ENCODE assay signal across 14 cellular contexts in the genomic region with DNA sequence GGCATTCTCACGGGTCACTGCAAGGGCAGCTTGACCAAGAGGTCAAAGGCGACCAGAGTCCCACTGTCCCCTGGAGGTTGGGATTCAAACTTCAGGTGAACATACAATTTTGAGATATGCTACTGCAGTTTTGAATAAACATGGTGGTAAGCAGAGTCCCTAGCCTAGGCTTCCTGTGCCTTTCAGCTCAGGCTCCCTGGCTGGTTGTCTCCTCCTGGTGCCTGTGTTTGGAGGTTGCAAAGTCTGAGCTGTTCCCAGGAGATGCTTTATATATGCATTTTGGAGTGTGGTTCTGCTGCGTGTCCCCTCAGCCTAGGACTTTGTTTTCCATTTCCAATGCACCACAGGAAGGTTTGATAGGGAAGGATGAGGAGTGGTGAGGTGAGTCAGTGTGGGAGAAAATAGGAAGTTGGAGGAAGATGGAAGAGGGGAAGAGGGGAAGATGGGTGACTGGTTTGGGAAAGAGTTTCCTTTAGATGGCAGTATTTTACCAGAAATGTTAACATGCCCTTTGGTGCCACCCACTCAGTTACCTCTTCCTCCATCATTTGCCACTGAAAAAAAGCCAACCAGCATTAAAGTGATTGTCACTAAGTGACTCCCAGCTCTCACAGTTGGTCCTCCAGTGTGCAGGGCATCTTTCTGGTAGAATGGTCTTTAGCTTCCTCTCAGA.
DNase-seq lines count a peak whose midpoint lies in the region; ATAC-seq, FAIRE-seq and TF ChIP-seq lines count a peak whose summit lies in the region.
"Had no signal": no experiment of that assay in that cellular context is flagged by ENCODE, and none has a peak within 500 bp of the region (broad histone marks: within the 10 kb centered on the region; RNA-seq: fewer than 3 reads in every experiment).

No MANE protein-coding gene starts in this region.

- TF ChIP-seq RAD21 in HepG2 (CRISPR knock-in tag; IDR thresholded peaks at IDR 0.05): no peak

- H3K9me2 ChIP-seq in Karpas-422 (replicated peaks; ENCODE audit: insufficient read depth, low read length) (no peaks in the 10 kb centered on the region), OCI-LY1 (ENCODE audit: low read depth, low read length) (no peaks in the 10 kb centered on the region)

- no peaks in the 10 kb centered on the region for H3F3A ChIP-seq in OCI-LY1 (ENCODE audit: insufficient read depth, low read length)

- BruUV-seq in HepG2 (replicated peaks; lab: Mats Ljungman, UMichigan): no TSS peak

- TF ChIP-seq CTCF in OCI-LY1 (IDR thresholded peaks at IDR 0.05; ENCODE audit: low read length) (peak; percentile 48; the same call in 1 of the 2 replicates), HepG2 (CRISPR knock-in tag; IDR thresholded peaks at IDR 0.05) (peak; percentile 53), psoas muscle (IDR thresholded peaks at IDR 0.05) (no peak)

- no peak overlapping the region for H2AFZ ChIP-seq in Karpas-422 (ENCODE audit: low read length)
- no peak overlapping the region for H2AFZ ChIP-seq in OCI-LY1 (ENCODE audit: low read length)
- no peak overlapping the region for H2AFZ ChIP-seq in HepG2 (ENCODE audit: low read length)

- H3K4me3 ChIP-seq in Karpas-422 (ENCODE audit: low read length) (no peak overlapping the region), OCI-LY1 (ENCODE audit: low read depth, low read length, poor library complexity, severe bottlenecking) (no peak overlapping the region), HepG2 (replicated peaks in 1 of 3; ENCODE audit: insufficient read depth in 1 of 3, low read depth in 2 of 3, low read length in 3 of 3) (no peak overlapping the region), psoas muscle (no peak overlapping the region)
- H3K4me3 ChIP-seq: lung, ovary had no signal

- H3K4me1 ChIP-seq in Karpas-422 (ENCODE audit: low read length) (peaks cover 11% of the 10 kb centered on the region), OCI-LY1 (ENCODE audit: insufficient read depth, low read length, severe bottlenecking) (peaks cover 12% of the 10 kb centered on the region), HepG2 (ENCODE audit: insufficient read depth, low read length) (peaks cover 14% of the 10 kb centered on the region), psoas muscle (no peaks in the 10 kb centered on the region)

- in situ Hi-C loops in HepG2 (cut with HindIII; ENCODE audit: extremely low pct_ligation_motif_present, low pct_unique_long_range_greater_than_20kb): no loop called here

- no peaks in the 10 kb centered on the region for H4K20me1 ChIP-seq in Karpas-422 (ENCODE audit: insufficient read depth, low read depth, low read length)
- no peaks in the 10 kb centered on the region for H4K20me1 ChIP-seq in OCI-LY1 (ENCODE audit: insufficient read depth, low read length)
- no peaks in the 10 kb centered on the region for H4K20me1 ChIP-seq in HepG2 (ENCODE audit: insufficient read depth, low read length)

- H3K9ac ChIP-seq in Karpas-422 (ENCODE audit: low read length) (no peak overlapping the region), OCI-LY1 (ENCODE audit: low read length) (no peak overlapping the region), HepG2 (ENCODE audit: insufficient read depth, low read depth, low read length) (no peak overlapping the region)

- DNase-seq in DMS 273 (lab: John Stamatoyannopoulos, UW; ENCODE audit: unreplicated experiment) (peak; percentile 17), DMS 273 treated with DMSO at 0.1 percent for 48 hours (lab: John Stamatoyannopoulos, UW) (no peak), Karpas-422 (peak; percentile 57), HepG2 (ENCODE audit: low spot score) (no peak), EL (no peak), Right ventricle myocardium inferior (ENCODE audit: missing footprints) (no peak), psoas muscle (no peak)
- DNase-seq: amniotic stem cell; ovary; stimulated activated naive CD8-positive, alpha-beta T cell treated with anti-CD3 and anti-CD28 coated beads, Interleukin-15, amount 100 ng/mL, for 72 hours had no signal

- TF ChIP-seq POLR2A in HepG2 (IDR thresholded peaks at IDR 0.05; ENCODE audit: insufficient read depth in 1 of 2, low read depth in 2 of 2, low read length in 2 of 2): no peak

- H3K36me3 ChIP-seq in Karpas-422 (ENCODE audit: insufficient read depth, low read length) (no peaks in the 10 kb centered on the region), OCI-LY1 (ENCODE audit: insufficient read depth, low read length) (no peaks in the 10 kb centered on the region), HepG2 (replicated peaks in 1 of 2; ENCODE audit: control insufficient read depth in 1 of 2, insufficient read depth in 2 of 2, low read length in 2 of 2) (no peaks in the 10 kb centered on the region), psoas muscle (ENCODE audit: insufficient read depth in 1 of 2, low read depth in 1 of 2) (no peaks in the 10 kb centered on the region)
- H3K36me3 ChIP-seq: ovary had no signal

- H3K79me2 ChIP-seq in Karpas-422 (ENCODE audit: low read length) (no peaks in the 10 kb centered on the region), OCI-LY1 (ENCODE audit: insufficient read depth, low read length) (no peaks in the 10 kb centered on the region), HepG2 (ENCODE audit: insufficient read depth, low read length) (no peaks in the 10 kb centered on the region)

- H3K9me3 ChIP-seq in Karpas-422 (ENCODE audit: low read length): no peaks in the 10 kb centered on the region
- no peaks in the 10 kb centered on the region for H3K9me3 ChIP-seq in OCI-LY1 (ENCODE audit: low read length)
- no peaks in the 10 kb centered on the region for H3K9me3 ChIP-seq in HepG2 (ENCODE audit: low read length)
- H3K9me3 ChIP-seq in psoas muscle: no peaks in the 10 kb centered on the region
- H3K9me3 ChIP-seq: ovary had no signal

- intact Hi-C loops in HepG2 (cut with micrococcal nuclease; ENCODE audit: unreplicated experiment): loop anchor here (2.0 kb wide), 1 partner anchor 240 kb away; no protein-coding TSS in a partner anchor
- intact Hi-C loops in Right ventricle myocardium inferior (cut with DNase I): no loop called here
- intact Hi-C loops in psoas muscle (cut with DNase I): no loop called here

- TF ChIP-seq EP300 in HepG2 (IDR thresholded peaks at IDR 0.05; ENCODE audit: low read depth in 2 of 2, low read length in 2 of 2) (no peak), HepG2 (CRISPR knock-in tag; IDR thresholded peaks at IDR 0.05; ENCODE audit: borderline replicate concordance) (no peak)

- H3K27ac ChIP-seq in Karpas-422 (ENCODE audit: low read length) (no peak overlapping the region), OCI-LY1 (ENCODE audit: low read depth, low read length, poor library complexity, severe bottlenecking) (no peak overlapping the region), HepG2 (ENCODE audit: extremely low read length, insufficient read depth, low read length) (no peak overlapping the region), psoas muscle (no peak overlapping the region)
- H3K27ac ChIP-seq: ovary had no signal

- CTCF ChIA-PET in HepG2 (lab: Yijun Ruan, JAX; ENCODE audit: low intra/inter-chr PET ratio, low total read pairs): interaction anchor here (0.9 kb wide), 1 partner anchor 240 kb away, joined by 3 read pairs; no protein-coding TSS in a partner anchor

- POLR2A ChIA-PET in HepG2 (lab: Yijun Ruan, JAX): no interaction called here

- H3K4me2 ChIP-seq in Karpas-422 (ENCODE audit: low read depth, low read length, poor library complexity, severe bottlenecking): peak overlapping the region; percentile 23
- H3K4me2 ChIP-seq in OCI-LY1 (ENCODE audit: low read length): no peak overlapping the region; the same call in 1 of the 2 replicates
- peak overlapping the region; percentile 47; the same call in 1 of the 2 replicates for H3K4me2 ChIP-seq in HepG2 (ENCODE audit: low read depth, low read length)

- ATAC-seq in HepG2 (peak; percentile 65), Right ventricle myocardium inferior (no peak), psoas muscle (no peak)
- ATAC-seq: stimulated activated naive CD8-positive, alpha-beta T cell treated with anti-CD3 and anti-CD28 coated beads, Interleukin-15, amount 100 ng/mL, for 72 hours had no signal

- H3K27me3 ChIP-seq in Karpas-422 (ENCODE audit: low read length): no peaks in the 10 kb centered on the region
- no peaks in the 10 kb centered on the region for H3K27me3 ChIP-seq in OCI-LY1 (ENCODE audit: insufficient read depth, low read length)
- no peaks in the 10 kb centered on the region for H3K27me3 ChIP-seq in HepG2 (ENCODE audit: control insufficient read depth in 1 of 2, insufficient read depth in 2 of 2, low read length in 2 of 2)
- H3K27me3 ChIP-seq in psoas muscle (ENCODE audit: insufficient read depth in 3 of 3, low read length in 2 of 3): peaks cover 0 to 17% (median 0%) of the 10 kb centered on the region in 3 donors
- H3K27me3 ChIP-seq: ovary had no signal

- FAIRE-seq in HepG2 (lab: Jason Lieb, UNC): peak; percentile 81
- FAIRE-seq: A204.1, TTC549 had no signal

- 82% methylated on average over 1 of the region's 3 CpGs for WGBS in HepG2 (ENCODE audit: low lambda C conversion rate)
- 59 to 94% (median 90%) methylated on average over 3 of the region's 3 CpGs for WGBS in psoas muscle, 3 donors

TF ChIP-seq in HepG2, 621 proteins besides CTCF, POLR2A, EP300 and RAD21 (continues in another document):
- no peak for TF ChIP-seq ZEB1 (IDR thresholded peaks at IDR 0.05; ENCODE audit: insufficient replicate concordance, low read depth)
- TF ChIP-seq, protein P1, sequence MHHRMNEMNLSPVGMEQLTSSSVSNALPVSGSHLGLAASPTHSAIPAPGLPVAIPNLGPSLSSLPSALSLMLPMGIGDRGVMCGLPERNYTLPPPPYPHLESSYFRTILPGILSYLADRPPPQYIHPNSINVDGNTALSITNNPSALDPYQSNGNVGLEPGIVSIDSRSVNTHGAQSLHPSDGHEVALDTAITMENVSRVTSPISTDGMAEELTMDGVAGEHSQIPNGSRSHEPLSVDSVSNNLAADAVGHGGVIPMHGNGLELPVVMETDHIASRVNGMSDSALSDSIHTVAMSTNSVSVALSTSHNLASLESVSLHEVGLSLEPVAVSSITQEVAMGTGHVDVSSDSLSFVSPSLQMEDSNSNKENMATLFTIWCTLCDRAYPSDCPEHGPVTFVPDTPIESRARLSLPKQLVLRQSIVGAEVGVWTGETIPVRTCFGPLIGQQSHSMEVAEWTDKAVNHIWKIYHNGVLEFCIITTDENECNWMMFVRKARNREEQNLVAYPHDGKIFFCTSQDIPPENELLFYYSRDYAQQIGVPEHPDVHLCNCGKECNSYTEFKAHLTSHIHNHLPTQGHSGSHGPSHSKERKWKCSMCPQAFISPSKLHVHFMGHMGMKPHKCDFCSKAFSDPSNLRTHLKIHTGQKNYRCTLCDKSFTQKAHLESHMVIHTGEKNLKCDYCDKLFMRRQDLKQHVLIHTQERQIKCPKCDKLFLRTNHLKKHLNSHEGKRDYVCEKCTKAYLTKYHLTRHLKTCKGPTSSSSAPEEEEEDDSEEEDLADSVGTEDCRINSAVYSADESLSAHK (CRISPR knock-in tag; IDR thresholded peaks at IDR 0.05; ENCODE audit: borderline replicate concordance): no peak
- no peak for TF ChIP-seq ZNF446 (CRISPR knock-in tag; IDR thresholded peaks at IDR 0.05)
- TF ChIP-seq MIER2 (CRISPR knock-in tag; IDR thresholded peaks at IDR 0.05): no peak
- TF ChIP-seq HES4 (CRISPR knock-in tag; IDR thresholded peaks at IDR 0.05; ENCODE audit: borderline replicate concordance): no peak
- TF ChIP-seq NCOA5 (CRISPR knock-in tag; IDR thresholded peaks at IDR 0.05): no peak
- TF ChIP-seq STAG1 (CRISPR knock-in tag; IDR thresholded peaks at IDR 0.05): peak; percentile 26; the same call in 1 of the 2 replicates
- no peak for TF ChIP-seq PAF1 (CRISPR knock-in tag; IDR thresholded peaks at IDR 0.05)

Comparison
In these comparisons a context has a peak if more than half of its experiments do, and no peak if none do; other contexts are left out.
1. DNase-seq: peak in DMS 273 (single experiment) and Karpas-422 (single experiment); none in DMS 273 treated with DMSO at 0.1 percent for 48 hours (single experiment), HepG2 (single experiment), EL (single experiment), Right ventricle myocardium inferior (single experiment) and psoas muscle (0 of 2).